In the genomic region with DNA sequence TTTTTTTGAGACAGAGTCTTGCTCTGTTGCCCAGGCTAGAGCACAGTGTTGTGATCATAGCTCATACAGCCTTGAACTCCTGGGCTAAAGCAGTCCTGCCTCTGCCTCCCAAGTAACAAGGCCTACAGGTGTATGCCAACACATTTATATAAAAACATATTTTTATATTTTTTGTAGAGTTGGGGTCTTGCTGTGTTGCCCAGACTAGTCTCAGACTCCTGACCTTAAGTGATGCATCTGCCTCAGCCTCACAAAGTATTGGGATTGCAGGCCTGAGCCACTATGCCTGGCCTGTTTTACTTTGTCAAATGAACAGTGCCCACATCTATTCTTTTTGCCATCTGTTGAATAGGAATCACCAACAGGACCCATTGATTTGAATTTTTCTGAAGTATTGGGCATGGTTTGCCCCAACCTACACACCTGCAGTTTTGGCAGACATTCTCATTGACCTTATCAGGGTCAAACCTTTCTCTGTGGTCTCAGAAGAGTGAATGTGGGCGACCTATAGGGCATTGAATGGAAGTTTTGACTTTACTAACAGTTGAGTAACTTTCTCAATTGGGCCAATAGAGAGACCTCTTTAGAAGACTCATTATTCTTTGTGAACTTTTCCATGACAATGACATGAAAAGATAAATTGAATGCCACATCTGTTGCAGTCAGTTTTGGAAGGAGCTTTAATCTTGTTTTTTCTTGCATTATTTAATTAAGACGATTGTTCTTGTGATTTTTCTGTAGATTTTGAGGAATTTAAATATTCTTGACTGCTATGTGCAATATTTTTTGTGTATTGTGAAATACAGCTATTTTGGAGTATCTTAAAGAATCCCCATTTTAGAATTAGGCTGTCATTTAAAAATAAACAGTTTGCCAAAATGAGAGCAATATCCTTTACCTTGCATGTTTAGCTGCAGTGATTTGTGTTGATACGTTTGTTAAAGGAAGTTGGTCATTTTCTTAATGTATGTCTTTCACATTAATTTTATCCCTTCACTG, we compare ENCODE assay signal across 14 cellular contexts. TPM values are rescaled to one million over a fixed set of nuclear protein-coding genes. Genes with fewer than 3 reads are reported as not detected.
DNase-seq lines count a peak whose midpoint lies in the region; ATAC-seq, FAIRE-seq and TF ChIP-seq lines count a peak whose summit lies in the region.
"Had no signal": no experiment of that assay in that cellular context is flagged by ENCODE, and none has a peak within 500 bp of the region (broad histone marks: within the 10 kb centered on the region; RNA-seq: fewer than 3 reads in every experiment).

No MANE protein-coding gene starts in this region.

- POLR2A ChIA-PET in activated CD4-positive, alpha-beta T cell treated with anti-CD3 and anti-CD28 coated beads, Interleukin-2, amount 10 ng/mL, durations not matched to agents 7 days and 5 days (lab: Charles Lee), result no interaction called here
- POLR2A ChIA-PET in GM12878 (lab: Charles Lee), result interaction anchor here (0.9 kb wide), 1 partner anchor 10 kb away, joined by 3 read pairs; no protein-coding TSS in a partner anchor

- H3K9me3 Mint-ChIP-seq in activated CD4-positive, alpha-beta T cell treated with anti-CD3 and anti-CD28 coated beads, Interleukin-2, amount 10 ng/mL, durations not matched to agents 24 days and 14 days, result no peaks in the 10 kb centered on the region
- no peaks in the 10 kb centered on the region for H3K9me3 Mint-ChIP-seq in activated CD4-positive, alpha-beta T cell treated with anti-CD3 and anti-CD28 coated beads, Interleukin-2, amount 10 ng/mL, durations not matched to agents 7 days and 5 days

- ATAC-seq in GM12878 (no peak), heart right ventricle (no peak), GM21576 (IDR thresholded peaks at IDR 0.05; ENCODE audit: unreplicated experiment) (no peak)
- ATAC-seq: gastroesophageal sphincter, left lobe of liver had no signal

- CTCF ChIA-PET in activated CD4-positive, alpha-beta T cell treated with anti-CD3 and anti-CD28 coated beads, Interleukin-2, amount 10 ng/mL, durations not matched to agents 7 days and 5 days (lab: Charles Lee), result interaction anchor here (0.7 to 1.4 kb wide), 2 partner anchors 20 to 330 kb away, joined by 3 read pairs; no protein-coding TSS in a partner anchor
- CTCF ChIA-PET in GM12878 (lab: Yijun Ruan, JAX), result interaction anchor here (0.9 to 3.7 kb wide), 3 partner anchors 9 to 25 kb away, joined by 4 to 19 read pairs (median 5); no protein-coding TSS in a partner anchor

- H4K20me1 ChIP-seq in Karpas-422 (ENCODE audit: insufficient read depth, low read depth, low read length), result peaks cover 10% of the 10 kb centered on the region; the same call in 1 of the 2 replicates
- H4K20me1 ChIP-seq in GM12878 (ENCODE audit: control insufficient read depth, insufficient read depth), result no peaks in the 10 kb centered on the region; the same call in 1 of the 2 replicates

- H3K18ac ChIP-seq in trophoblast cell (ENCODE audit: low read length), result no peak overlapping the region

- peak overlapping the region; percentile 96 for H3K4me2 ChIP-seq in Karpas-422 (ENCODE audit: low read depth, low read length, poor library complexity, severe bottlenecking)
- H3K4me2 ChIP-seq in GM12878 (ENCODE audit: control insufficient read depth, insufficient read depth), result peak overlapping the region; percentile 63
- no peak overlapping the region for H3K4me2 ChIP-seq in trophoblast cell (ENCODE audit: low read length)

- no peak overlapping the region for H2BK120ac ChIP-seq in trophoblast cell (ENCODE audit: insufficient read depth, low read length, poor library complexity)

- no peaks in the 10 kb centered on the region for H3K27me3 Mint-ChIP-seq in activated CD4-positive, alpha-beta T cell treated with anti-CD3 and anti-CD28 coated beads, Interleukin-2, amount 10 ng/mL, durations not matched to agents 24 days and 14 days
- no peaks in the 10 kb centered on the region for H3K27me3 Mint-ChIP-seq in activated CD4-positive, alpha-beta T cell treated with anti-CD3 and anti-CD28 coated beads, Interleukin-2, amount 10 ng/mL, durations not matched to agents 7 days and 5 days

- H3K9me3 ChIP-seq in Karpas-422 (ENCODE audit: low read length) (no peaks in the 10 kb centered on the region), GM12878 (replicated peaks; ENCODE audit: control insufficient read depth, insufficient read depth, low read length) (no peaks in the 10 kb centered on the region), trophoblast cell (ENCODE audit: insufficient read depth, low read depth, low read length) (no peaks in the 10 kb centered on the region), heart right ventricle (no peaks in the 10 kb centered on the region)
- H3K9me3 ChIP-seq: ascending aorta, gastroesophageal sphincter had no signal

- no peaks in the 10 kb centered on the region for H3K9me2 ChIP-seq in Karpas-422 (replicated peaks; ENCODE audit: insufficient read depth, low read length)

- H3K4ac ChIP-seq in trophoblast cell (ENCODE audit: low read depth, low read length), result peak overlapping the region; percentile 39

- BruUV-seq in GM12878 (replicated peaks; lab: Mats Ljungman, UMichigan), result TSS peak; percentile 20

- intact Hi-C loops in activated CD4-positive, alpha-beta T cell treated with anti-CD3 and anti-CD28 coated beads, Interleukin-2, amount 10 ng/mL, durations not matched to agents 24 days and 14 days (cut with micrococcal nuclease), result no loop called here
- intact Hi-C loops in GM12878 (cut with micrococcal nuclease; ENCODE audit: unreplicated experiment) (no loop called here), heart right ventricle (cut with DNase I) (loop anchor here in 1 of 10 donors (10.0 kb wide), 1 partner anchor 64 kb away; a partner anchor contains a TSS)

- TF ChIP-seq CTCF in GM12878 (IDR thresholded peaks at IDR 0.05 in 2 of 3, conservative IDR thresholded peaks at IDR 0.05 in 1 of 3; ENCODE audit: control insufficient read depth in 2 of 3, extremely low read depth in 1 of 3, insufficient read depth in 1 of 3, low read depth in 3 of 3, low read length in 3 of 3) (no peak), heart right ventricle (IDR thresholded peaks at IDR 0.05) (no peak)

- H3K4me3 ChIP-seq in Karpas-422 (ENCODE audit: low read length) (no peak overlapping the region), GM12878 (peak overlapping the region; percentile 13; the same call in 1 of the 2 replicates), trophoblast cell (ENCODE audit: low read depth, low read length) (no peak overlapping the region), heart right ventricle (no peak overlapping the region)
- H3K4me3 ChIP-seq: gastroesophageal sphincter had no signal

- no peak overlapping the region for H2AK5ac ChIP-seq in trophoblast cell (ENCODE audit: low read length)

- peaks cover 28% of the 10 kb centered on the region for H3K4me1 ChIP-seq in Karpas-422 (ENCODE audit: low read length)
- 0 out of 2 replicates have a peak, but pooled peaks cover 8% of the 10 kb centered on the region for H3K4me1 ChIP-seq in GM12878 (ENCODE audit: control insufficient read depth, insufficient read depth, low read length)
- H3K4me1 ChIP-seq in trophoblast cell (ENCODE audit: control insufficient read depth in 1 of 2, insufficient read depth in 2 of 2, low read length in 2 of 2), result peaks cover 3 to 11% of the 10 kb centered on the region in 2 experiments
- peaks cover 7 to 58% (median 43%) of the 10 kb centered on the region in 9 donors for H3K4me1 ChIP-seq in heart right ventricle

- H3K36me3 Mint-ChIP-seq in activated CD4-positive, alpha-beta T cell treated with anti-CD3 and anti-CD28 coated beads, Interleukin-2, amount 10 ng/mL, durations not matched to agents 24 days and 14 days (ENCODE audit: low read depth), result peaks cover 40% of the 10 kb centered on the region
- H3K36me3 Mint-ChIP-seq in activated CD4-positive, alpha-beta T cell treated with anti-CD3 and anti-CD28 coated beads, Interleukin-2, amount 10 ng/mL, durations not matched to agents 7 days and 5 days (ENCODE audit: low read depth), result peaks cover 41% of the 10 kb centered on the region

- H3K27me3 ChIP-seq in Karpas-422 (ENCODE audit: low read length), result no peaks in the 10 kb centered on the region
- H3K27me3 ChIP-seq in GM12878 (replicated peaks in 1 of 2; ENCODE audit: control insufficient read depth in 2 of 2, insufficient read depth in 2 of 2, low read length in 1 of 2), result no peaks in the 10 kb centered on the region
- H3K27me3 ChIP-seq in trophoblast cell (ENCODE audit: insufficient read depth, low read length), result no peaks in the 10 kb centered on the region
- no peaks in the 10 kb centered on the region for H3K27me3 ChIP-seq in heart right ventricle
- H3K27me3 ChIP-seq: ascending aorta, gastroesophageal sphincter had no signal

- peaks cover 43% of the 10 kb centered on the region for H3K36me3 ChIP-seq in Karpas-422 (ENCODE audit: insufficient read depth, low read length)
- peaks cover 0 to 16% of the 10 kb centered on the region in 2 experiments; a peak in 3 of 4 replicates for H3K36me3 ChIP-seq in GM12878 (ENCODE audit: control insufficient read depth in 2 of 2, insufficient read depth in 2 of 2, low read length in 1 of 2)
- peaks cover 5 to 12% of the 10 kb centered on the region in 2 experiments for H3K36me3 ChIP-seq in trophoblast cell (ENCODE audit: control insufficient read depth in 1 of 2, insufficient read depth in 2 of 2, low read length in 2 of 2)
- peaks cover 0 to 60% (median 14%) of the 10 kb centered on the region in 9 donors for H3K36me3 ChIP-seq in heart right ventricle

- no peak for TF ChIP-seq POLR2A in GM12878 (IDR thresholded peaks at IDR 0.05; ENCODE audit: low read depth, low read length)

- H2BK5ac ChIP-seq in trophoblast cell (ENCODE audit: low read depth, low read length, poor library complexity), result no peak overlapping the region

- in situ Hi-C loops in GM12878 (cut with MboI), result no loop called here

- RAD21 ChIA-PET in GM12878 (lab: Charles Lee; ENCODE audit: unreplicated experiment), result interaction anchor here (0.6 to 1.2 kb wide), 2 partner anchors 22 to 289 kb away, joined by 3 read pairs; no protein-coding TSS in a partner anchor

- no peak overlapping the region for H4K8ac ChIP-seq in trophoblast cell (ENCODE audit: low read depth, low read length)

- no peak overlapping the region for H4K91ac ChIP-seq in trophoblast cell (ENCODE audit: low read depth, low read length)

- DNase-seq in activated CD4-positive, alpha-beta T cell treated with anti-CD3 and anti-CD28 coated beads, Interleukin-2, amount 10 ng/mL, durations not matched to agents 24 days and 14 days, result no peak
- DNase-seq in activated CD4-positive, alpha-beta T cell treated with anti-CD3 and anti-CD28 coated beads, Interleukin-2, amount 10 ng/mL, durations not matched to agents 7 days and 5 days, result no peak
- DNase-seq in Karpas-422, result no peak
- no peak for DNase-seq in GM12878 (ENCODE audit: low read depth, low spot score)
- DNase-seq in trophoblast cell, result no peak
- no peak for DNase-seq in NCI-H526 (lab: John Stamatoyannopoulos, UW)
- DNase-seq in heart right ventricle, result no peak
- DNase-seq: effector memory CD4-positive, alpha-beta T cell; EL; NCI-H1694 had no signal

- H2AFZ ChIP-seq in Karpas-422 (ENCODE audit: low read length) (no peak overlapping the region), GM12878 (ENCODE audit: control insufficient read depth, low read depth, low read length) (no peak overlapping the region), trophoblast cell (ENCODE audit: insufficient read depth, low read length, poor library complexity) (no peak overlapping the region)

- no peak for FAIRE-seq in GM12878 (lab: Jason Lieb, UNC)

- H3K79me1 ChIP-seq in trophoblast cell (ENCODE audit: low read length), result peaks cover 5% of the 10 kb centered on the region

- H3K79me2 ChIP-seq in Karpas-422 (ENCODE audit: low read length) (peaks cover 76% of the 10 kb centered on the region), GM12878 (ENCODE audit: control insufficient read depth, insufficient read depth, low read length) (peaks cover 67% of the 10 kb centered on the region), trophoblast cell (ENCODE audit: control insufficient read depth, insufficient read depth, low read length, poor library complexity) (peaks cover 7% of the 10 kb centered on the region)

- peaks cover 51% of the 10 kb centered on the region for H3K4me1 Mint-ChIP-seq in activated CD4-positive, alpha-beta T cell treated with anti-CD3 and anti-CD28 coated beads, Interleukin-2, amount 10 ng/mL, durations not matched to agents 24 days and 14 days
- H3K4me1 Mint-ChIP-seq in activated CD4-positive, alpha-beta T cell treated with anti-CD3 and anti-CD28 coated beads, Interleukin-2, amount 10 ng/mL, durations not matched to agents 7 days and 5 days, result peaks cover 57% of the 10 kb centered on the region

- no peak overlapping the region for H3K23ac ChIP-seq in trophoblast cell (ENCODE audit: low read length)

- H3K27ac Mint-ChIP-seq in activated CD4-positive, alpha-beta T cell treated with anti-CD3 and anti-CD28 coated beads, Interleukin-2, amount 10 ng/mL, durations not matched to agents 24 days and 14 days, result peak overlapping the region; percentile 77
- no peak overlapping the region for H3K27ac Mint-ChIP-seq in activated CD4-positive, alpha-beta T cell treated with anti-CD3 and anti-CD28 coated beads, Interleukin-2, amount 10 ng/mL, durations not matched to agents 7 days and 5 days

- no peak overlapping the region for H4K12ac ChIP-seq in trophoblast cell (ENCODE audit: low read depth, low read length)

- TF ChIP-seq RAD21 in GM12878 (IDR thresholded peaks at IDR 0.05; ENCODE audit: insufficient read depth, low read depth, low read length), result no peak

- 54% methylated on average over 3 of the region's 3 CpGs for WGBS in GM12878 (ENCODE audit: insufficient coverage, insufficient replicate concordance, low lambda C conversion rate, missing lambda C conversion rate)
- no CpG with 5 or more reads among the region's 3 CpGs for WGBS in trophoblast cell (ENCODE audit: extremely low coverage, insufficient coverage, insufficient read length)
- 77 to 88% methylated on average over 3 of the region's 3 CpGs for WGBS in heart right ventricle, 2 donors

- no peak overlapping the region for H3K14ac ChIP-seq in trophoblast cell (ENCODE audit: low read length)

- no peak for TF ChIP-seq EP300 in GM12878 (IDR thresholded peaks at IDR 0.05; ENCODE audit: borderline replicate concordance in 1 of 2, control insufficient read depth in 1 of 2, low read depth in 2 of 2, low read length in 2 of 2)

- SMC1A ChIA-PET in GM12878 (lab: Charles Lee; ENCODE audit: uncharacterized antibody, unreplicated experiment), result interaction anchor here (0.7 to 1.8 kb wide), 3 partner anchors 9 to 101 kb away, joined by 4 to 6 read pairs (median 4); no protein-coding TSS in a partner anchor

- no peak overlapping the region for H3K9ac ChIP-seq in Karpas-422 (ENCODE audit: low read length)
- peak overlapping the region; percentile 17; the same call in 1 of the 2 replicates for H3K9ac ChIP-seq in GM12878 (ENCODE audit: control insufficient read depth, insufficient read depth, low read length)
- no peak overlapping the region for H3K9ac ChIP-seq in trophoblast cell (ENCODE audit: low read length)

- no peak overlapping the region for H2BK12ac ChIP-seq in trophoblast cell (ENCODE audit: low read length)

- H3K4me3 Mint-ChIP-seq in activated CD4-positive, alpha-beta T cell treated with anti-CD3 and anti-CD28 coated beads, Interleukin-2, amount 10 ng/mL, durations not matched to agents 24 days and 14 days, result peak overlapping the region; percentile 72
- H3K4me3 Mint-ChIP-seq in activated CD4-positive, alpha-beta T cell treated with anti-CD3 and anti-CD28 coated beads, Interleukin-2, amount 10 ng/mL, durations not matched to agents 7 days and 5 days, result no peak overlapping the region

- H3K27ac ChIP-seq in Karpas-422 (ENCODE audit: low read length) (no peak overlapping the region), GM12878 (ENCODE audit: control insufficient read depth, insufficient read depth) (no peak overlapping the region), trophoblast cell (ENCODE audit: low read depth, low read length) (no peak overlapping the region), heart right ventricle (no peak overlapping the region)
- H3K27ac ChIP-seq: ascending aorta, gastroesophageal sphincter had no signal

RNA-seq across cellular contexts. Expression of a gene that starts 2.7 kb away (rescaled TPM):
- total RNA-seq in activated CD4-positive, alpha-beta T cell treated with anti-CD3 and anti-CD28 coated beads, Interleukin-2, amount 10 ng/mL, durations not matched to agents 24 days and 14 days, result 89.1 and 89.4 TPM in 2 replicates
- 10 to 100 TPM; 52.9 to 57.2 TPM for total RNA-seq in activated CD4-positive, alpha-beta T cell treated with anti-CD3 and anti-CD28 coated beads, Interleukin-2, amount 10 ng/mL, durations not matched to agents 7 days and 5 days
- 25.1 and 36.2 TPM in 2 replicates for total RNA-seq in Karpas-422 (2014; rRNA removed; shearing (Covaris generic); ENCODE audit: low replicate concordance)
- total RNA-seq in GM12878 (2013; cell fraction: nucleolus; rRNA removed), result 107 and 109 TPM in 2 replicates
- total RNA-seq in GM12878 (2014; rRNA removed), result 22.8 and 23.0 TPM in 2 replicates
- total RNA-seq in GM12878 (2014; rRNA removed; fragmentation: Illumina TruSeq; extraction: Trizol), result 25.8 and 30.0 TPM in 2 replicates
- total RNA-seq in GM12878 (2021), result 51.3 and 52.4 TPM in 2 replicates
- 11.5 TPM for polyA plus RNA-seq in GM12878 (2011; ENCODE audit: low read depth)
- 35.7 and 49.6 TPM in 2 replicates for polyA plus RNA-seq in GM12878 (2011; rRNA removed)
- 13.1 and 17.0 TPM in 2 replicates for polyA plus RNA-seq in GM12878 (2011; cell fraction: cytosol; rRNA removed)
- polyA plus RNA-seq in GM12878 (2011; cell fraction: nucleus; rRNA removed), result 21.4 and 26.3 TPM in 2 replicates
- 23.9 and 27.4 TPM in 2 replicates for polyA plus RNA-seq in GM12878 (2012)
- 34.9 and 48.1 TPM in 2 replicates for polyA plus RNA-seq in GM12878 (2014; fragmentation: Illumina TruSeq; extraction: Trizol)
- polyA plus RNA-seq in GM12878 (2014; fragmentation: Nextera tagmentation; extraction: Ambion mirVana), result 10 to 100 TPM; 13.0 to 13.9 TPM
- polyA plus RNA-seq in GM12878 (2014; rRNA removed), result 21.9 and 23.1 TPM in 2 replicates
- polyA plus RNA-seq in GM12878 (2016; fragmentation: Nextera tagmentation; extraction: Ambion mirVana), result 10 to 100 TPM; 21.9 to 25.8 TPM
- 41.2 and 58.5 TPM in 2 replicates for polyA minus RNA-seq in GM12878 (2011; rRNA and poly(A)+ RNA removed)
- polyA minus RNA-seq in GM12878 (2011; cell fraction: cytosol; rRNA and poly(A)+ RNA removed), result 26.2 and 35.7 TPM in 2 replicates
- 23.1 and 35.3 TPM in 2 replicates for polyA minus RNA-seq in GM12878 (2011; cell fraction: nucleus; rRNA and poly(A)+ RNA removed)
- 31.5 and 31.9 TPM in 2 replicates for polyA plus RNA-seq in trophoblast cell (2013)
- 10 to 100 TPM; 27.1 to 39.8 (median 31.5) TPM for total RNA-seq in heart right ventricle
- 1 to 10 TPM; 6.0 to 6.8 TPM for polyA plus RNA-seq in heart right ventricle
